ENCODE assay signal across 1 cellular context in genomic region chr20:63044204-63044600, GRCh38.
TF ChIP-seq lines count a peak whose summit lies in the region.

No MANE protein-coding gene starts in this region.

TF ChIP-seq in GM12878, 131 proteins besides CTCF, POLR2A, EP300 and RAD21:
- no peak for TF ChIP-seq HSF1 (IDR thresholded peaks at IDR 0.05; ENCODE audit: low read depth, low read length)
- no peak for TF ChIP-seq SMAD1 (IDR thresholded peaks at IDR 0.05; ENCODE audit: low read depth, partially characterized antibody)
- TF ChIP-seq, protein P1, sequence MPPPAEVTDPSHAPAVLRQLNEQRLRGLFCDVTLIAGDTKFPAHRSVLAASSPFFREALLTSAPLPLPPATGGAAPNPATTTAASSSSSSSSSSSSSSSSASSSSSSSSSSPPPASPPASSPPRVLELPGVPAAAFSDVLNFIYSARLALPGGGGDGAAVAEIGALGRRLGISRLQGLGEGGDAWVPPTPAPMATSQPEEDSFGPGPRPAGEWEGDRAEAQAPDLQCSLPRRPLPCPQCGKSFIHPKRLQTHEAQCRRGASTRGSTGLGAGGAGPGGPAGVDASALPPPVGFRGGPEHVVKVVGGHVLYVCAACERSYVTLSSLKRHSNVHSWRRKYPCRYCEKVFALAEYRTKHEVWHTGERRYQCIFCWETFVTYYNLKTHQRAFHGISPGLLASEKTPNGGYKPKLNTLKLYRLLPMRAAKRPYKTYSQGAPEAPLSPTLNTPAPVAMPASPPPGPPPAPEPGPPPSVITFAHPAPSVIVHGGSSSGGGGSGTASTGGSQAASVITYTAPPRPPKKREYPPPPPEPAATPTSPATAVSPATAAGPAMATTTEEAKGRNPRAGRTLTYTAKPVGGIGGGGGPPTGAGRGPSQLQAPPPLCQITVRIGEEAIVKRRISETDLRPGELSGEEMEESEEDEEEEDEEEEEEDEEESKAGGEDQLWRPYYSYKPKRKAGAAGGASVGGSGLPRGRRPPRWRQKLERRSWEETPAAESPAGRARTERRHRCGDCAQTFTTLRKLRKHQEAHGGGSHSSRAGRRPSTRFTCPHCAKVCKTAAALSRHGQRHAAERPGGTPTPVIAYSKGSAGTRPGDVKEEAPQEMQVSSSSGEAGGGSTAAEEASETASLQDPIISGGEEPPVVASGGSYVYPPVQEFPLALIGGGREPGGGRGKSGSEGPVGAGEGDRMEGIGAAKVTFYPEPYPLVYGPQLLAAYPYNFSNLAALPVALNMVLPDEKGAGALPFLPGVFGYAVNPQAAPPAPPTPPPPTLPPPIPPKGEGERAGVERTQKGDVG (CRISPR knock-in tag; IDR thresholded peaks at IDR 0.05): no peak
- TF ChIP-seq ZBTB11 (CRISPR knock-in tag; IDR thresholded peaks at IDR 0.05): no peak
- TF ChIP-seq POLR2AphosphoS5 (IDR thresholded peaks at IDR 0.05; ENCODE audit: low read length): no peak
- TF ChIP-seq CEBPB (IDR thresholded peaks at IDR 0.05; ENCODE audit: borderline replicate concordance in 1 of 2, low read depth in 2 of 2, low read length in 2 of 2): no peak
- peak; percentile 17; the same call in 1 of the 2 replicates for TF ChIP-seq EED (IDR thresholded peaks at IDR 0.05; ENCODE audit: low read depth)
